Comparison of ENCODE assay signal across 8 cellular contexts in the genomic region with DNA sequence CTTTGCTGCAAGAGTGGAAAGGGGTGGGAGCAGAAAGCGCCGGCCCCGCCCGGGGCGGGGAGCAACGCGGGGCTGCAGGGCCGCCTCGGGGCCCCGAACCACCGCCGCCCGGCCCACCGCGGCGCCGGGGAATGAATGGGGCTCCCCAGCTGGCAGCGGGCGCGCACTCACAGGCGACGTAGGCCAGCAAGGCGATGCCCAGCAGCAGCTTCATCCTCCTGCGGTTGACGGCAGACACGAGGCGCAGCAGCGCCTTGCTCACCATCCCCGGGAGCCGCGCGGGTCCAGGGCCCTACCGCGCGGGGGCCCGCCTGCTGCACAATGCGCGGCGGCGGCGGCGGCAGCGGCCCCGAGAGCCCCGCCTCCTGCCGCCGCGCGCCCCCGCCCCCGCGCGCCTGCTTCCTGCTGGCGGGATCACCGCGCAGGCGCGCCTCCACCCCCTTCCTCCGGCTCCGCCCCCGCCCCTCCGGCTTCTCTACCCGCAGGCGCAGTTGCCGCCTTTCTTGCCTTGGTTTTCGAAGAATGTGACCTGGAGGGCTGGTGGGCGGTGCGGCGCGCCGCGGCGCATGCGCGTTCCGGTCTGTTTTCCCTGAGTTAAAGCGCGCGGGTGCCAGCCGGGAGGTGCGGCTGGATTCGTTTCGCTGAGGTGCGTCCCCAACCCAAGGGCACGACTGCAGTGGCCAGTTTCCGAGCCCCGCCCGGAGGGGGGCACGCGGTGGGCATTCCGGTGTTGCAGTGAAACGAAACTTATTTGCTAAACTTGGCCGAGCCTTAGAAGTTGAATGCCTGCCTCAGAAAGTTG. TPM values are rescaled to one million over a fixed set of nuclear protein-coding genes. Genes with fewer than 3 reads are reported as not detected.
DNase-seq lines count a peak whose midpoint lies in the region; ATAC-seq and TF ChIP-seq lines count a peak whose summit lies in the region.

A gene (minus strand): TSS at position 325 of the 802 bp plus-strand sequence. CDS start 60 bp downstream, at position 265.

- DNase-seq in EL (peak; percentile 96), H7 (peak; percentile 99), M059J (ENCODE audit: low read depth) (peak; percentile 94), SHP77 (lab: John Stamatoyannopoulos, UW) (peak; percentile 94 to 95), fibroblast of the aortic adventitia (ENCODE audit: low read depth) (peak; percentile 96), nephron progenitor cell (peak; percentile 99)
- peak; percentile 100 for DNase-seq in activated effector memory CD4-positive, alpha-beta T cell treated with anti-CD3 and anti-CD28 coated beads, Interleukin-2, amount 50 U/mL, for 16 hours
- DNase-seq in stimulated activated naive CD8-positive, alpha-beta T cell treated with anti-CD3 and anti-CD28 coated beads, Interleukin-15, amount 100 ng/mL, for 72 hours, result peak; percentile 96 to 98

- peak within 1 kb of the TSS; percentile 83 for H3K4me3 ChIP-seq in H7 (ENCODE audit: insufficient read depth, low read depth, low read length)
- peak within 1 kb of the TSS; percentile 93 for H3K4me3 ChIP-seq in fibroblast of the aortic adventitia (ENCODE audit: low read depth, low read length)

- H3K4me3 Mint-ChIP-seq in nephron progenitor cell, result peak within 1 kb of the TSS; percentile 86
- peak within 1 kb of the TSS; percentile 85 to 87 for H3K4me3 Mint-ChIP-seq in stimulated activated naive CD8-positive, alpha-beta T cell treated with anti-CD3 and anti-CD28 coated beads, Interleukin-15, amount 100 ng/mL, for 72 hours

- peaks cover 53% of the 10 kb centered on the region for H3K4me1 Mint-ChIP-seq in nephron progenitor cell
- H3K4me1 Mint-ChIP-seq in stimulated activated naive CD8-positive, alpha-beta T cell treated with anti-CD3 and anti-CD28 coated beads, Interleukin-15, amount 100 ng/mL, for 72 hours, result peaks cover 47% of the 10 kb centered on the region

- H3K27ac Mint-ChIP-seq in nephron progenitor cell, result no peak within 1 kb of the TSS
- peak within 1 kb of the TSS; percentile 88 to 94 for H3K27ac Mint-ChIP-seq in stimulated activated naive CD8-positive, alpha-beta T cell treated with anti-CD3 and anti-CD28 coated beads, Interleukin-15, amount 100 ng/mL, for 72 hours

- H3K9me3 Mint-ChIP-seq in nephron progenitor cell, result no peaks in the 10 kb centered on the region
- H3K9me3 Mint-ChIP-seq in stimulated activated naive CD8-positive, alpha-beta T cell treated with anti-CD3 and anti-CD28 coated beads, Interleukin-15, amount 100 ng/mL, for 72 hours, result no peaks in the 10 kb centered on the region

- H3K36me3 ChIP-seq in H7 (replicated peaks; ENCODE audit: control insufficient read depth, insufficient read depth, low read length), result no peaks in the 10 kb centered on the region

- H3K36me3 Mint-ChIP-seq in nephron progenitor cell (ENCODE audit: low read depth), result peaks cover 13% of the 10 kb centered on the region

- peak; percentile 76 for ATAC-seq in stimulated activated naive CD8-positive, alpha-beta T cell treated with anti-CD3 and anti-CD28 coated beads, Interleukin-15, amount 100 ng/mL, for 72 hours

- TF ChIP-seq CTCF in fibroblast of the aortic adventitia (IDR thresholded peaks at IDR 0.05; ENCODE audit: insufficient read depth, low read length), result no peak
- TF ChIP-seq CTCF in nephron progenitor cell (IDR thresholded peaks at IDR 0.05), result no peak

- peaks cover 6% of the 10 kb centered on the region for H3K27me3 Mint-ChIP-seq in nephron progenitor cell (ENCODE audit: low read depth, poor library complexity)
- no peaks in the 10 kb centered on the region for H3K27me3 Mint-ChIP-seq in stimulated activated naive CD8-positive, alpha-beta T cell treated with anti-CD3 and anti-CD28 coated beads, Interleukin-15, amount 100 ng/mL, for 72 hours

- H3K27me3 ChIP-seq in H7 (ENCODE audit: control insufficient read depth, insufficient read depth, low read length), result no peaks in the 10 kb centered on the region

RNA-seq across cellular contexts. Expression of the gene that starts here (rescaled TPM):
- 20.9 and 27.3 TPM in 2 replicates for total RNA-seq in H7 (2014; rRNA removed; shearing (Covaris generic))
- 20.3 and 28.3 TPM in 2 replicates for total RNA-seq in M059J (2014; rRNA removed; shearing (Covaris generic))
- total RNA-seq in fibroblast of the aortic adventitia (ENCODE audit: low replicate concordance), result 16.0 and 24.0 TPM in 2 replicates

Comparison
In these comparisons a context has a peak if more than half of its experiments do, and no peak if none do; other contexts are left out.
1. Peak in every context shown above with its lines: DNase-seq, ATAC-seq and H3K4me3 ChIP-seq.